Comparison of ENCODE assay signal across 1 cellular context in the genomic region with DNA sequence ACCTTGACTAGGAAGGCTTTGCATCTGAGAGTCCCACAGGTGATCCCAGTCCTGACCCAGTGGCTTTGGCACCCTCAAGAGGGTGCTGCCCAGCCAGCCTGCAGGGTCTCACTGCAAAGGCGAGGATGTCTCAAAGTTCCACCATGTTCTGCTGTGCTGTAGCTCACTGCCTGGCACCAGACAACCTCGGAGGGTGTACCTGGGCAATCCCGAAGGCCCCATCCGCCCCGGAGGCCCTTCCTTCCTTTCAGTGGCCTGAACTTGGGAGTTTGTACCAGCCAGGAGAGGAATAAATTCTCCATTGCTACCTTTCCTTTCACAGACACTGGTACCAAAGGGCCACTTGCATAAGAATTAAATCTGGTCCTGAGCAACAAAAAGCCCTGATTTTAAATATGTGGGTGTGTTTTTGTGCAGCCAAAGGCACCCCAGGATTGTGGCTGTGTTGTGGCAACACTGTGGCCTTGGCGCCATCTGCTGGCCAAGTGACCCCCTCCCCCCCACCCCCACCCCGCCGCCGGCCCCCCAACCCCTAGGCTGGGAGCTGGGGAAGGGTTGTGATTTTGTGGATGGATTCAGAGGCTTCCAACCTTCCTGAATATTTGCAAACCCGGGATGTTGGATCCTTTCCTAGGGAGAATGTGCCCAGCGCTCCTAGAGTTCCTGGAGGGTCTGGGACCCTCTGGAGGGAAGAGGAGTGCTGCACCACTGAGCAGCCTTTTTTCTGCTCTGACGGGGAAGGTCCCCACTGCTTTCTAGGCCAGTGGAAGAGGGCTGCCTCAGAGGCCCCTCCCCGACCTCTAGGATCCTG.
TF ChIP-seq lines count a peak whose summit lies in the region.

No MANE protein-coding gene starts in this region.

TF ChIP-seq in HepG2, 621 proteins besides CTCF, POLR2A, EP300 and RAD21 (continued from another document):
- TF ChIP-seq, protein P1, sequence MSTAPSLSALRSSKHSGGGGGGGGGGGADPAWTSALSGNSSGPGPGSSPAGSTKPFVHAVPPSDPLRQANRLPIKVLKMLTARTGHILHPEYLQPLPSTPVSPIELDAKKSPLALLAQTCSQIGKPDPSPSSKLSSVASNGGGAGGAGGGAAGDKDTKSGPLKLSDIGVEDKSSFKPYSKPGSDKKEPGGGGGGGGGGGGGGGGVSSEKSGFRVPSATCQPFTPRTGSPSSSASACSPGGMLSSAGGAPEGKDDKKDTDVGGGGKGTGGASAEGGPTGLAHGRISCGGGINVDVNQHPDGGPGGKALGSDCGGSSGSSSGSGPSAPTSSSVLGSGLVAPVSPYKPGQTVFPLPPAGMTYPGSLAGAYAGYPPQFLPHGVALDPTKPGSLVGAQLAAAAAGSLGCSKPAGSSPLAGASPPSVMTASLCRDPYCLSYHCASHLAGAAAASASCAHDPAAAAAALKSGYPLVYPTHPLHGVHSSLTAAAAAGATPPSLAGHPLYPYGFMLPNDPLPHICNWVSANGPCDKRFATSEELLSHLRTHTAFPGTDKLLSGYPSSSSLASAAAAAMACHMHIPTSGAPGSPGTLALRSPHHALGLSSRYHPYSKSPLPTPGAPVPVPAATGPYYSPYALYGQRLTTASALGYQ (CRISPR knock-in tag; IDR thresholded peaks at IDR 0.05), result no peak
- TF ChIP-seq ZNF652 (CRISPR knock-in tag; IDR thresholded peaks at IDR 0.05; ENCODE audit: borderline replicate concordance, low read depth), result no peak
- TF ChIP-seq SMC3 (IDR thresholded peaks at IDR 0.05; ENCODE audit: low read length), result 0 out of 2 replicates have a peak, but pooled peaks have one; percentile 4
